Comparison of ENCODE assay signal across 8 cellular contexts in genomic region chr11:8099291-8099899, GRCh38.
DNase-seq lines count a peak whose midpoint lies in the region; ATAC-seq and TF ChIP-seq lines count a peak whose summit lies in the region.

No MANE protein-coding gene starts in this region.

- DNase-seq in C1 segment of cervical spinal cord (lab: John Stamatoyannopoulos, UW) (peak in 8 of 14 donors; percentile 31 to 60 (median 48)), LNCaP clone FGC (ENCODE audit: low read depth) (peak; percentile 45), T-helper 9 cell (peak; percentile 68), astrocyte of the hippocampus (ENCODE audit: low read depth, low spot score) (peak; percentile 87), hypothalamus (lab: John Stamatoyannopoulos, UW) (peak in 31 of 51 donors; percentile 11 to 85 (median 58))
- DNase-seq in stimulated activated CD4-positive, alpha-beta T cell treated with anti-CD3 and anti-CD28 coated beads, Interleukin-12 subunit alpha, Interleukin-12 subunit beta, amount 100 ng/mL, for 48 hours (ENCODE audit: low read depth in 2 of 3, low spot score in 1 of 3) = peak; percentile 48 to 63 (median 61)

- ATAC-seq in GM19025 (IDR thresholded peaks at IDR 0.05; ENCODE audit: low read depth, unreplicated experiment) = peak; percentile 48
- no peak for ATAC-seq in HG03097 (IDR thresholded peaks at IDR 0.05; ENCODE audit: low FRiP score, unreplicated experiment)

- peak; percentile 84 for TF ChIP-seq CTCF in LNCaP clone FGC (IDR thresholded peaks at IDR 0.05; ENCODE audit: control insufficient read depth, extremely low read depth, insufficient read depth)

- no peak overlapping the region for H3K4me3 ChIP-seq in LNCaP clone FGC (ENCODE audit: low read depth, low read length)
